ENCODE assay signal across 8 cellular contexts in genomic region chr6:34143884-34144580, GRCh38. TPM values are rescaled to one million over a fixed set of nuclear protein-coding genes. Genes with fewer than 3 reads are reported as not detected.
DNase-seq lines count a peak whose midpoint lies in the region; ATAC-seq and TF ChIP-seq lines count a peak whose summit lies in the region.

No MANE protein-coding gene starts in this region.

- H3K9ac ChIP-seq in NT2/D1 (ENCODE audit: insufficient read length, low read depth), result peak overlapping the region; percentile 88

- no peaks in the 10 kb centered on the region for H3K9me3 Mint-ChIP-seq in activated naive CD8-positive, alpha-beta T cell treated with anti-CD3 and anti-CD28 coated beads for 36 hours
- no peaks in the 10 kb centered on the region for H3K9me3 Mint-ChIP-seq in stimulated activated memory B cell treated with anti-CD40 and anti-IgM and Interleukin-4, amounts not matched to agents 10 μg/mL and 1 μg/mL and 100 μg/mL, for 72 hours

- peak; percentile 39 to 77 (median 66) for DNase-seq in NCI-H1417 (lab: John Stamatoyannopoulos, UW)
- no peak for DNase-seq in NCI-H1417 treated with DMSO at 0.1 percent for 48 hours (lab: John Stamatoyannopoulos, UW)
- peak; percentile 72 for DNase-seq in NT2/D1 (ENCODE audit: low read depth, low spot score)
- DNase-seq in activated naive CD8-positive, alpha-beta T cell treated with anti-CD3 and anti-CD28 coated beads for 36 hours, result peak; percentile 68
- no peak for DNase-seq in lower lobe of right lung
- DNase-seq in GOT3 (lab: John Stamatoyannopoulos, UW), result no peak

- ATAC-seq in lower lobe of right lung, result peak in 1 of 2 donors; percentile 10
- ATAC-seq in stimulated activated memory B cell treated with anti-CD40 and anti-IgM and Interleukin-4, amounts not matched to agents 10 μg/mL and 1 μg/mL and 100 μg/mL, for 72 hours, result peak; percentile 49
- ATAC-seq in HG02623 (IDR thresholded peaks at IDR 0.05; ENCODE audit: unreplicated experiment), result no peak

- H3K27me3 Mint-ChIP-seq in activated naive CD8-positive, alpha-beta T cell treated with anti-CD3 and anti-CD28 coated beads for 36 hours, result peaks cover 78% of the 10 kb centered on the region
- H3K27me3 Mint-ChIP-seq in stimulated activated memory B cell treated with anti-CD40 and anti-IgM and Interleukin-4, amounts not matched to agents 10 μg/mL and 1 μg/mL and 100 μg/mL, for 72 hours, result peaks cover 88% of the 10 kb centered on the region

- peaks cover 39% of the 10 kb centered on the region for H3K27me3 ChIP-seq in NT2/D1 (ENCODE audit: insufficient read depth, insufficient read length)
- H3K27me3 ChIP-seq in lower lobe of right lung (ENCODE audit: low read depth), result peaks cover 86% of the 10 kb centered on the region

- H3K4me3 ChIP-seq in NT2/D1 (ENCODE audit: insufficient read length, low read depth) (peak overlapping the region; percentile 65), lower lobe of right lung (peak overlapping the region; percentile 43)

- peak overlapping the region; percentile 45 for H3K4me3 Mint-ChIP-seq in activated naive CD8-positive, alpha-beta T cell treated with anti-CD3 and anti-CD28 coated beads for 36 hours
- peak overlapping the region; percentile 66 for H3K4me3 Mint-ChIP-seq in stimulated activated memory B cell treated with anti-CD40 and anti-IgM and Interleukin-4, amounts not matched to agents 10 μg/mL and 1 μg/mL and 100 μg/mL, for 72 hours

- peaks cover 12% of the 10 kb centered on the region for H3K4me1 Mint-ChIP-seq in activated naive CD8-positive, alpha-beta T cell treated with anti-CD3 and anti-CD28 coated beads for 36 hours
- peaks cover 31% of the 10 kb centered on the region for H3K4me1 Mint-ChIP-seq in stimulated activated memory B cell treated with anti-CD40 and anti-IgM and Interleukin-4, amounts not matched to agents 10 μg/mL and 1 μg/mL and 100 μg/mL, for 72 hours

- H3K36me3 Mint-ChIP-seq in activated naive CD8-positive, alpha-beta T cell treated with anti-CD3 and anti-CD28 coated beads for 36 hours, result no peaks in the 10 kb centered on the region
- no peaks in the 10 kb centered on the region for H3K36me3 Mint-ChIP-seq in stimulated activated memory B cell treated with anti-CD40 and anti-IgM and Interleukin-4, amounts not matched to agents 10 μg/mL and 1 μg/mL and 100 μg/mL, for 72 hours

- peaks cover 28% of the 10 kb centered on the region for H3K4me1 ChIP-seq in NT2/D1 (ENCODE audit: insufficient read depth, insufficient read length)
- peaks cover 26% of the 10 kb centered on the region for H3K4me1 ChIP-seq in lower lobe of right lung

- H3K27ac Mint-ChIP-seq in activated naive CD8-positive, alpha-beta T cell treated with anti-CD3 and anti-CD28 coated beads for 36 hours, result no peak overlapping the region
- H3K27ac Mint-ChIP-seq in stimulated activated memory B cell treated with anti-CD40 and anti-IgM and Interleukin-4, amounts not matched to agents 10 μg/mL and 1 μg/mL and 100 μg/mL, for 72 hours, result no peak overlapping the region

- no peaks in the 10 kb centered on the region for H3K9me3 ChIP-seq in NT2/D1 (ENCODE audit: insufficient read depth, low read length)
- H3K9me3 ChIP-seq in lower lobe of right lung, result no peaks in the 10 kb centered on the region

- no peak for TF ChIP-seq CTCF in lower lobe of right lung (IDR thresholded peaks at IDR 0.05)

- no peaks in the 10 kb centered on the region for H3K36me3 ChIP-seq in NT2/D1 (ENCODE audit: insufficient read depth, insufficient read length, low read length)
- no peaks in the 10 kb centered on the region for H3K36me3 ChIP-seq in lower lobe of right lung

- H3K27ac ChIP-seq in lower lobe of right lung, result no peak overlapping the region

- intact Hi-C loops in lower lobe of right lung (cut with DNase I), result no loop called here

RNA-seq across cellular contexts. Expression of gene GRM4, which starts 1.9 kb away (rescaled TPM):
- under 1 TPM; 0.12 to 0.18 TPM for total RNA-seq in activated naive CD8-positive, alpha-beta T cell treated with anti-CD3 and anti-CD28 coated beads for 36 hours
- not detected for total RNA-seq in lower lobe of right lung

Comparison
In these comparisons a context has a peak if more than half of its experiments do, and no peak if none do; other contexts are left out.
1. DNase-seq: peak in NCI-H1417 (3 of 3), NT2/D1 (single experiment) and activated naive CD8-positive, alpha-beta T cell treated with anti-CD3 and anti-CD28 coated beads for 36 hours (single experiment); none in NCI-H1417 treated with DMSO at 0.1 percent for 48 hours (single experiment), lower lobe of right lung (single experiment) and GOT3 (single experiment).